In genomic region chr1:228315484-228315944, GRCh38 we compare ENCODE assay signal across 12 cellular contexts.
"Had no signal": no experiment of that assay in that cellular context is flagged by ENCODE, and none has a peak within 500 bp of the region (broad histone marks: within the 10 kb centered on the region; RNA-seq: fewer than 3 reads in every experiment).

No MANE protein-coding gene starts in this region.

- H3K27ac ChIP-seq: esophagus squamous epithelium, spleen, thoracic aorta had no signal

- H3K4me3 Mint-ChIP-seq: activated B cell treated with CpG ODN at 0.5 μM for 24 hours had no signal

- H3K36me3 ChIP-seq: thoracic aorta had no signal

- H3K27ac Mint-ChIP-seq: activated B cell treated with CpG ODN at 0.5 μM for 24 hours had no signal

- H3K4me3 ChIP-seq: esophagus squamous epithelium, lung, spleen, thoracic aorta had no signal

- DNase-seq: activated CD4-positive, alpha-beta T cell treated with anti-CD3 and anti-CD28 coated beads, Interleukin-2, amount 50 U/mL, for 1 hour; activated CD8-positive, alpha-beta memory T cell treated with anti-CD3 and anti-CD28 coated beads for 24 hours; activated naive CD4-positive, alpha-beta T cell; esophagus squamous epithelium; glutamatergic neuron; kidney glomerular epithelial cell; midbrain; stimulated activated CD4-positive, alpha-beta T cell treated with anti-CD3 and anti-CD28 coated beads, Interleukin-2, amount 100 ng/mL, for 24 hours had no signal

- H3K4me1 Mint-ChIP-seq: activated B cell treated with CpG ODN at 0.5 μM for 24 hours had no signal

- H3K27me3 Mint-ChIP-seq: activated B cell treated with CpG ODN at 0.5 μM for 24 hours had no signal

- H3K4me1 ChIP-seq: esophagus squamous epithelium, spleen had no signal

- H3K27me3 ChIP-seq: spleen had no signal
